In genomic region chr1:5836776-5837440, GRCh38 we compare ENCODE assay signal across 20 cellular contexts.
"Had no signal": no experiment of that assay in that cellular context is flagged by ENCODE, and none has a peak within 500 bp of the region (broad histone marks: within the 10 kb centered on the region; RNA-seq: fewer than 3 reads in every experiment).

No MANE protein-coding gene starts in this region.

- H3K4me3 Mint-ChIP-seq: activated CD4-positive, alpha-beta memory T cell treated with anti-CD3 and anti-CD28 coated beads, Interleukin-2, amount 10 ng/mL, durations not matched to agents 7 days and 5 days; activated T-cell treated with anti-CD3 and anti-CD28 coated beads, Interleukin-2, amount 50 U/mL, for 4 hours; natural killer cell treated with Interleukin-12 subunit alpha and Interleukin-12 subunit beta and Interleukin-15 and Interleukin-18, amount 100 ng/mL, for 72 hours; stimulated activated naive B cell treated with anti-CD40 and anti-IgM and Interleukin-4, amounts not matched to agents 10 μg/mL and 1 μg/mL and 100 μg/mL, for 72 hours had no signal

- ATAC-seq: activated naive CD4-positive, alpha-beta T cell treated with anti-CD3 and anti-CD28 coated beads, Interleukin-2, amount 50 U/mL, for 72 hours; activated T-cell treated with anti-CD3 and anti-CD28 coated beads, Interleukin-2, amount 50 U/mL, for 4 hours; body of pancreas; natural killer cell treated with Interleukin-12 subunit alpha and Interleukin-12 subunit beta and Interleukin-15 and Interleukin-18, amount 100 ng/mL, for 72 hours; stimulated activated naive B cell treated with anti-CD40 and anti-IgM and Interleukin-4, amounts not matched to agents 10 μg/mL and 1 μg/mL and 100 μg/mL, for 72 hours had no signal

- H3K4me3 ChIP-seq: body of pancreas, coronary artery, esophagus squamous epithelium, skin epidermis, tibial artery, uterus had no signal

- DNase-seq: activated CD4-positive, alpha-beta memory T cell treated with anti-CD3 and anti-CD28 coated beads, Interleukin-2, amount 10 ng/mL, durations not matched to agents 7 days and 5 days; activated effector memory CD4-positive, alpha-beta T cell treated with anti-CD3 and anti-CD28 coated beads, Interleukin-2, amount 50 U/mL, for 16 hours; activated T-cell treated with anti-CD3 and anti-CD28 coated beads, Interleukin-2, amount 50 U/mL, for 4 hours; esophagus squamous epithelium; hypothalamus; kidney glomerular epithelial cell; mesendoderm; nucleus accumbens; stimulated activated CD4-positive, alpha-beta T cell treated with anti-CD3 and anti-CD28 coated beads, Interleukin-15, amount 100 ng/mL, for 24 hours; stimulated activated CD4-positive, alpha-beta T cell treated with anti-CD3 and anti-CD28 coated beads, Interleukin-4, amount 100 ng/mL, for 1 hour; stimulated activated naive B cell treated with anti-CD40 and anti-IgM and Interleukin-4, amounts not matched to agents 10 μg/mL and 1 μg/mL and 100 μg/mL, for 72 hours; tibial artery; uterus had no signal

- H3K27me3 ChIP-seq: body of pancreas had no signal

- H3K4me1 ChIP-seq: esophagus squamous epithelium, tibial artery, uterus had no signal

- H3K9me3 ChIP-seq: body of pancreas, esophagus squamous epithelium, tibial artery, uterus had no signal

- H3K4me1 Mint-ChIP-seq: activated CD4-positive, alpha-beta memory T cell treated with anti-CD3 and anti-CD28 coated beads, Interleukin-2, amount 10 ng/mL, durations not matched to agents 7 days and 5 days had no signal

- H3K27ac Mint-ChIP-seq: activated CD4-positive, alpha-beta memory T cell treated with anti-CD3 and anti-CD28 coated beads, Interleukin-2, amount 10 ng/mL, durations not matched to agents 7 days and 5 days; activated naive CD4-positive, alpha-beta T cell treated with anti-CD3 and anti-CD28 coated beads, Interleukin-2, amount 50 U/mL, for 72 hours; natural killer cell treated with Interleukin-12 subunit alpha and Interleukin-12 subunit beta and Interleukin-15 and Interleukin-18, amount 100 ng/mL, for 72 hours; stimulated activated naive B cell treated with anti-CD40 and anti-IgM and Interleukin-4, amounts not matched to agents 10 μg/mL and 1 μg/mL and 100 μg/mL, for 72 hours had no signal

- H3K9me3 Mint-ChIP-seq: activated CD4-positive, alpha-beta memory T cell treated with anti-CD3 and anti-CD28 coated beads, Interleukin-2, amount 10 ng/mL, durations not matched to agents 7 days and 5 days; activated naive CD4-positive, alpha-beta T cell treated with anti-CD3 and anti-CD28 coated beads, Interleukin-2, amount 50 U/mL, for 72 hours; activated T-cell treated with anti-CD3 and anti-CD28 coated beads, Interleukin-2, amount 50 U/mL, for 4 hours; natural killer cell treated with Interleukin-12 subunit alpha and Interleukin-12 subunit beta and Interleukin-15 and Interleukin-18, amount 100 ng/mL, for 72 hours; stimulated activated naive B cell treated with anti-CD40 and anti-IgM and Interleukin-4, amounts not matched to agents 10 μg/mL and 1 μg/mL and 100 μg/mL, for 72 hours had no signal

- FAIRE-seq: endothelial cell of umbilical vein had no signal

- H3K36me3 ChIP-seq: esophagus squamous epithelium, tibial artery, uterus had no signal

- H3K36me3 Mint-ChIP-seq: activated naive CD4-positive, alpha-beta T cell treated with anti-CD3 and anti-CD28 coated beads, Interleukin-2, amount 50 U/mL, for 72 hours; natural killer cell treated with Interleukin-12 subunit alpha and Interleukin-12 subunit beta and Interleukin-15 and Interleukin-18, amount 100 ng/mL, for 72 hours; stimulated activated naive B cell treated with anti-CD40 and anti-IgM and Interleukin-4, amounts not matched to agents 10 μg/mL and 1 μg/mL and 100 μg/mL, for 72 hours had no signal

- H3K27ac ChIP-seq: body of pancreas, coronary artery, esophagus squamous epithelium, skin epidermis, tibial artery, uterus, VCaP had no signal
